In the genomic region with DNA sequence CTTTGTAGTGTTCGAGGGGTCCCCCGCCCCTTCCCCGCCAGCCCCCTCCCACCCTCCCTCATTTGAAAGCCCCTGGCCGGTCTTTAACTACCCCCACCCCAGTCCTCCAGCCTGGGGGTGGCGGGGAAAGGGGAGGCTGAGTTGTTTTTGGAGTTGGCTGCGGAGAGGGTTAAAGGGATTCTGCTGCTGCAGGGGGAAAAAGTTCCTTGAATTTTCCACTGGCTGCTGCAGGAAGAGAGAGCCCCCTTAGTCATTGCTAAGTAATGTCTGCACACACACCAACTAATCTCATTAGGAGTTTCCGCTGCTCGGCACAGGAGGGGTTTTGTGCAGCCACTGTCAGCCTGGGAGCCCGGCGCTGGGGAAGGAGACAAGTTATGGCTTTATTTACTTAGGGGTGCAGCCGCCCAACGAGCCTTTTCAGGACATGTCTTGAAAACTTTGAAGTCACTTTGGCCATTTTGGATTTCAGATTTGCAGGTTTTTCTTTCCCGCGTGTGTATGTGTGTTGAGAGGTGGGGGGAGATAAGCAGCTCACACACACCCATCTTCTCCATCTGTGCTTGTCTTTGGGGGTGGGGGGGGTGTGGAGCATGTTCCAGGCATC, we compare ENCODE assay signal across 8 cellular contexts.
DNase-seq lines count a peak whose midpoint lies in the region; ATAC-seq and TF ChIP-seq lines count a peak whose summit lies in the region.

No MANE protein-coding gene starts in this region.

- H3K27ac ChIP-seq in RWPE2 (ENCODE audit: poor library complexity, severe bottlenecking): peak overlapping the region; percentile 98

- H3K4me1 ChIP-seq in RWPE2 (ENCODE audit: insufficient read depth, poor library complexity, severe bottlenecking): peaks cover 34% of the 10 kb centered on the region

- no peak for TF ChIP-seq CTCF in RWPE2 (IDR thresholded peaks at IDR 0.05; ENCODE audit: poor library complexity, severe bottlenecking)

- H3K36me3 ChIP-seq in RWPE2 (ENCODE audit: low read depth): peaks cover 17% of the 10 kb centered on the region

- H3K9me3 ChIP-seq in RWPE2 (ENCODE audit: severe bottlenecking): no peaks in the 10 kb centered on the region

- ATAC-seq in GM19328 (IDR thresholded peaks at IDR 0.05; ENCODE audit: unreplicated experiment): peak; percentile 3
- ATAC-seq in RWPE2 (ENCODE audit: low read depth): peak; percentile 18; the same call in 2 of the 3 replicates
- no peak for ATAC-seq in HG02678 (IDR thresholded peaks at IDR 0.05; ENCODE audit: unreplicated experiment)
- no peak for ATAC-seq in HG02798 (IDR thresholded peaks at IDR 0.05; ENCODE audit: poor library complexity, unreplicated experiment)

- H3K4me3 ChIP-seq in RWPE2 (ENCODE audit: severe bottlenecking): peak overlapping the region; percentile 78
- H3K4me3 ChIP-seq in iPS-11a (ENCODE audit: low read depth, low read length): peak overlapping the region; percentile 77

- H3K27me3 ChIP-seq in RWPE2 (ENCODE audit: insufficient read depth, poor library complexity, severe bottlenecking): no peaks in the 10 kb centered on the region

- no peak for DNase-seq in RWPE2 (ENCODE audit: low spot score)
- DNase-seq in amniotic epithelial cell (ENCODE audit: low read depth): peak; percentile 72
- DNase-seq in stimulated activated CD4-positive, alpha-beta T cell treated with anti-CD3 and anti-CD28 coated beads, Interleukin-12 subunit alpha, Interleukin-12 subunit beta, amount 100 ng/mL, for 4 hours: peak; percentile 50
- DNase-seq in T1000 (lab: John Stamatoyannopoulos, UW): no peak

Comparison
In these comparisons a context has a peak if more than half of its experiments do, and no peak if none do; other contexts are left out.
1. ATAC-seq: peak in GM19328 (single experiment) and RWPE2 (single experiment); none in HG02678 (single experiment) and HG02798 (single experiment).
2. DNase-seq: peak in amniotic epithelial cell (single experiment) and stimulated activated CD4-positive, alpha-beta T cell treated with anti-CD3 and anti-CD28 coated beads, Interleukin-12 subunit alpha, Interleukin-12 subunit beta, amount 100 ng/mL, for 4 hours (single experiment); none in RWPE2 (single experiment) and T1000 (single experiment).